In genomic region chr10:73537288-73537687, GRCh38 we compare ENCODE assay signal across 24 cellular contexts. TPM values are rescaled to one million over a fixed set of nuclear protein-coding genes. Genes with fewer than 3 reads are reported as not detected.
DNase-seq lines count a peak whose midpoint lies in the region; ATAC-seq and TF ChIP-seq lines count a peak whose summit lies in the region.
"Had no signal": no experiment of that assay in that cellular context is flagged by ENCODE, and none has a peak within 500 bp of the region (broad histone marks: within the 10 kb centered on the region; RNA-seq: fewer than 3 reads in every experiment).

No MANE protein-coding gene starts in this region.

- no peak overlapping the region for H4K8ac ChIP-seq in trophoblast cell (ENCODE audit: low read depth, low read length)

- H2AFZ ChIP-seq in trophoblast cell (ENCODE audit: insufficient read depth, low read length, poor library complexity) = no peak overlapping the region

- H3K23ac ChIP-seq in trophoblast cell (ENCODE audit: low read length) = no peak overlapping the region

- no peaks in the 10 kb centered on the region for H3K79me2 ChIP-seq in trophoblast cell (ENCODE audit: control insufficient read depth, insufficient read depth, low read length, poor library complexity)

- H2AK5ac ChIP-seq in trophoblast cell (ENCODE audit: low read length) = no peak overlapping the region

- TF ChIP-seq CTCF in dorsolateral prefrontal cortex (IDR thresholded peaks at IDR 0.05 in 54 of 56, conservative IDR thresholded peaks at IDR 0.05 in 2 of 56; ENCODE audit: low read depth in 1 of 56, partially characterized antibody in 56 of 56) (no peak), type B pancreatic cell (conservative IDR thresholded peaks at IDR 0.05) (no peak)

- H4K12ac ChIP-seq in trophoblast cell (ENCODE audit: low read depth, low read length) = no peak overlapping the region

- H3K9me3 Mint-ChIP-seq in activated T-cell treated with anti-CD3 and anti-CD28 coated beads, Interleukin-2, amount 50 U/mL, for 72 hours = no peaks in the 10 kb centered on the region
- H3K9me3 Mint-ChIP-seq in type B pancreatic cell = no peaks in the 10 kb centered on the region
- H3K9me3 Mint-ChIP-seq: activated naive CD4-positive, alpha-beta T cell treated with anti-CD3 and anti-CD28 coated beads, Interleukin-2, amount 50 U/mL, for 72 hours; activated T-helper 2 cell treated with anti-CD3 and anti-CD28 coated beads, Interferon-gamma antibody, Interleukin-2, Interleukin-4, amounts not matched to agents 10 μg/mL and 5 μg/mL and 100 μg/mL, durations not matched to agents 14 hours and 24 hours and 36 hours; brain had no signal

- no peak overlapping the region for H3K4me3 Mint-ChIP-seq in activated T-cell treated with anti-CD3 and anti-CD28 coated beads, Interleukin-2, amount 50 U/mL, for 72 hours
- peak overlapping the region; percentile 53 for H3K4me3 Mint-ChIP-seq in T-helper 17 cell
- H3K4me3 Mint-ChIP-seq in type B pancreatic cell = no peak overlapping the region
- H3K4me3 Mint-ChIP-seq: brain had no signal

- H3K36me3 Mint-ChIP-seq in activated T-cell treated with anti-CD3 and anti-CD28 coated beads, Interleukin-2, amount 50 U/mL, for 72 hours (ENCODE audit: insufficient read depth in 2 of 2) = no peaks in the 10 kb centered on the region
- peaks cover 2% of the 10 kb centered on the region for H3K36me3 Mint-ChIP-seq in T-helper 17 cell (ENCODE audit: low read depth)
- peaks cover 24% of the 10 kb centered on the region for H3K36me3 Mint-ChIP-seq in type B pancreatic cell
- H3K36me3 Mint-ChIP-seq: activated naive CD4-positive, alpha-beta T cell treated with anti-CD3 and anti-CD28 coated beads, Interleukin-2, amount 50 U/mL, for 72 hours had no signal

- H3K4ac ChIP-seq in trophoblast cell (ENCODE audit: low read depth, low read length) = no peak overlapping the region

- H3K14ac ChIP-seq in trophoblast cell (ENCODE audit: low read length) = no peak overlapping the region

- H4K91ac ChIP-seq in trophoblast cell (ENCODE audit: low read depth, low read length) = no peak overlapping the region

- H3K4me2 ChIP-seq in trophoblast cell (ENCODE audit: low read length) = no peak overlapping the region
- H3K4me2 ChIP-seq: BLaER1 had no signal

- H3K27ac ChIP-seq in dorsolateral prefrontal cortex (peak overlapping the region in 41 of 59 donors; percentile 3 to 82 (median 54)), trophoblast cell (ENCODE audit: low read depth, low read length) (no peak overlapping the region)
- H3K27ac ChIP-seq: BLaER1, heart right ventricle, skin epidermis had no signal

- no peak overlapping the region for H3K4me3 ChIP-seq in dorsolateral prefrontal cortex
- no peak overlapping the region for H3K4me3 ChIP-seq in trophoblast cell (ENCODE audit: low read depth, low read length)
- H3K4me3 ChIP-seq: BLaER1, heart right ventricle, skin epidermis had no signal

- DNase-seq in activated T-cell treated with anti-CD3 and anti-CD28 coated beads, Interleukin-2, amount 50 U/mL, for 72 hours = no peak
- DNase-seq in activated T-cell treated with anti-CD3 and anti-CD28 coated beads, Interleukin-2, amount 50 U/mL, for 48 hours = no peak
- no peak for DNase-seq in T-helper 17 cell
- no peak for DNase-seq in dorsolateral prefrontal cortex
- DNase-seq in type B pancreatic cell (ENCODE audit: extremely low spot score, unreplicated experiment) = no peak
- no peak for DNase-seq in trophoblast cell
- DNase-seq: ACHN; activated CD4-positive, CD25-positive, alpha-beta regulatory T cell treated with anti-CD3 and anti-CD28 coated beads, Interleukin-2, amount 50 U/mL, for 72 hours; heart right ventricle; mesenchymal stem cell; NCI-H1105; NCI-H2107; NCI-H446 treated with DMSO at 0.1 percent for 48 hours; stimulated activated CD4-positive, alpha-beta T cell treated with anti-CD3 and anti-CD28 coated beads, Interleukin-1b, Interleukin-23, amount 100 ng/mL, for 48 hours; substantia nigra; T1000 had no signal

- H3K9me3 ChIP-seq in T-helper 17 cell (ENCODE audit: control insufficient read depth, low read length, poor library complexity, severe bottlenecking) = no peaks in the 10 kb centered on the region
- H3K9me3 ChIP-seq in trophoblast cell (ENCODE audit: insufficient read depth, low read depth, low read length) = no peaks in the 10 kb centered on the region
- H3K9me3 ChIP-seq: BLaER1, heart right ventricle had no signal

- intact Hi-C loops in dorsolateral prefrontal cortex (cut with DNase I) = no loop called here

- WGBS in trophoblast cell (ENCODE audit: extremely low coverage, insufficient coverage, insufficient read length) = no CpG with 5 or more reads among the region's 2 CpGs

- H3K27me3 Mint-ChIP-seq in activated T-cell treated with anti-CD3 and anti-CD28 coated beads, Interleukin-2, amount 50 U/mL, for 72 hours (ENCODE audit: low read depth) = no peaks in the 10 kb centered on the region
- H3K27me3 Mint-ChIP-seq in T-helper 17 cell (peaks cover 6% of the 10 kb centered on the region), type B pancreatic cell (no peaks in the 10 kb centered on the region)
- H3K27me3 Mint-ChIP-seq: brain had no signal

- ATAC-seq in activated T-cell treated with anti-CD3 and anti-CD28 coated beads, Interleukin-2, amount 50 U/mL, for 72 hours (replicated peaks in 1 of 2) = peak; percentile 36 to 56
- peak; percentile 79 for ATAC-seq in T-helper 17 cell
- no peak for ATAC-seq in GM21717 (IDR thresholded peaks at IDR 0.05; ENCODE audit: unreplicated experiment)
- ATAC-seq in GM19467 (IDR thresholded peaks at IDR 0.05; ENCODE audit: unreplicated experiment) = no peak
- ATAC-seq: HCT116, heart right ventricle had no signal

- H2BK120ac ChIP-seq in trophoblast cell (ENCODE audit: insufficient read depth, low read length, poor library complexity) = no peak overlapping the region

- H3K9ac ChIP-seq in trophoblast cell (ENCODE audit: low read length) = no peak overlapping the region
- H3K9ac ChIP-seq: BLaER1 had no signal

- H3K4me1 Mint-ChIP-seq in activated T-cell treated with anti-CD3 and anti-CD28 coated beads, Interleukin-2, amount 50 U/mL, for 72 hours (ENCODE audit: low read depth) = peaks cover 12% of the 10 kb centered on the region
- H3K4me1 Mint-ChIP-seq in T-helper 17 cell (peaks cover 13% of the 10 kb centered on the region), type B pancreatic cell (ENCODE audit: unreplicated experiment) (no peaks in the 10 kb centered on the region)
- H3K4me1 Mint-ChIP-seq: brain had no signal

- no peak overlapping the region for H3K27ac Mint-ChIP-seq in activated T-cell treated with anti-CD3 and anti-CD28 coated beads, Interleukin-2, amount 50 U/mL, for 72 hours
- H3K27ac Mint-ChIP-seq in T-helper 17 cell (no peak overlapping the region), type B pancreatic cell (peak overlapping the region; percentile 37)
- H3K27ac Mint-ChIP-seq: activated T-helper 2 cell treated with anti-CD3 and anti-CD28 coated beads, Interferon-gamma antibody, Interleukin-2, Interleukin-4, amounts not matched to agents 10 μg/mL and 5 μg/mL and 100 μg/mL, durations not matched to agents 14 hours and 24 hours and 36 hours had no signal

- no peaks in the 10 kb centered on the region for H3K79me1 ChIP-seq in trophoblast cell (ENCODE audit: low read length)

- H3K4me1 ChIP-seq in trophoblast cell (ENCODE audit: control insufficient read depth in 1 of 2, insufficient read depth in 2 of 2, low read length in 2 of 2) = no peaks in the 10 kb centered on the region
- H3K4me1 ChIP-seq: BLaER1, heart right ventricle had no signal

- H3K18ac ChIP-seq in trophoblast cell (ENCODE audit: low read length) = no peak overlapping the region

- no peaks in the 10 kb centered on the region for H3K27me3 ChIP-seq in dorsolateral prefrontal cortex
- no peaks in the 10 kb centered on the region for H3K27me3 ChIP-seq in trophoblast cell (ENCODE audit: insufficient read depth, low read length)
- H3K27me3 ChIP-seq: BLaER1, heart right ventricle had no signal

- no peak overlapping the region for H2BK12ac ChIP-seq in trophoblast cell (ENCODE audit: low read length)

- peaks cover 0 to 5% of the 10 kb centered on the region in 2 experiments for H3K36me3 ChIP-seq in trophoblast cell (ENCODE audit: control insufficient read depth in 1 of 2, insufficient read depth in 2 of 2, low read length in 2 of 2)

- H2BK5ac ChIP-seq in trophoblast cell (ENCODE audit: low read depth, low read length, poor library complexity) = no peak overlapping the region

RNA-seq across cellular contexts. Expression of gene PPP3CB, which starts 41.5 kb away (rescaled TPM):
- 10 to 100 TPM; 42.6 to 45.7 TPM for total RNA-seq in activated T-cell treated with anti-CD3 and anti-CD28 coated beads, Interleukin-2, amount 50 U/mL, for 72 hours
- total RNA-seq in T-helper 17 cell = 10 to 100 TPM; 31.8 to 37.4 TPM
- 100 to 1,000 TPM in 109 of 120 experiments, 10 to 100 TPM in 11; 64.9 to 242 (median 161) TPM for total RNA-seq in dorsolateral prefrontal cortex
- total RNA-seq in type B pancreatic cell (ENCODE audit: low replicate concordance) = 34.8 and 42.4 TPM in 2 replicates
- 26.7 and 28.0 TPM in 2 replicates for polyA plus RNA-seq in trophoblast cell (2013)

RNA-seq across cellular contexts. Expression of gene USP54, which starts 53.9 kb away (rescaled TPM):
- 1 to 10 TPM; 2.4 to 4.1 TPM for total RNA-seq in activated T-cell treated with anti-CD3 and anti-CD28 coated beads, Interleukin-2, amount 50 U/mL, for 72 hours
- total RNA-seq in T-helper 17 cell (1 to 10 TPM; 3.6 TPM), dorsolateral prefrontal cortex (100 to 1,000 TPM in 119 of 120 experiments, 10 to 100 TPM in 1; 91.9 to 623 (median 231) TPM), type B pancreatic cell (ENCODE audit: low replicate concordance) (45.5 and 54.5 TPM in 2 replicates)
- polyA plus RNA-seq in trophoblast cell (2013) = 7.0 and 7.8 TPM in 2 replicates

Comparison
In these comparisons a context has a peak if more than half of its experiments do, and no peak if none do; other contexts are left out.
1. ATAC-seq: peak in activated T-cell treated with anti-CD3 and anti-CD28 coated beads, Interleukin-2, amount 50 U/mL, for 72 hours (2 of 2) and T-helper 17 cell (single experiment); none in GM21717 (single experiment) and GM19467 (single experiment).